Comparison of ENCODE assay signal across 34 cellular contexts in genomic region chr14:37745657-37746056, GRCh38.
"Had no signal": no experiment of that assay in that cellular context is flagged by ENCODE, and none has a peak within 500 bp of the region (broad histone marks: within the 10 kb centered on the region; RNA-seq: fewer than 3 reads in every experiment).

No MANE protein-coding gene starts in this region.

- H3K36me3 ChIP-seq: MG63 had no signal

- H3K4me3 ChIP-seq: MG63 had no signal

- H3K27me3 ChIP-seq: MG63 had no signal

- H3K9me3 ChIP-seq: MG63 had no signal

- DNase-seq: Karpas-422, Kasumi-1, MG63, MM.1S, MV-4-11, NCI-H1048, NCI-H1092, NCI-H1092 treated with DMSO at 0.1 percent for 48 hours, NCI-H1105, NCI-H1105 treated with DMSO at 0.1 percent for 48 hours, NCI-H1417, NCI-H1417 treated with DMSO at 0.1 percent for 48 hours, NCI-H1436, NCI-H1436 treated with DMSO at 0.1 percent for 48 hours, NCI-H146, NCI-H1694, NCI-H1694 treated with DMSO at 0.1 percent for 48 hours, NCI-H187, NCI-H187 treated with DMSO at 0.1 percent for 48 hours, NCI-H1930, NCI-H2029, NCI-H2029 treated with DMSO at 0.1 percent for 48 hours, NCI-H2081, NCI-H2081 treated with DMSO at 0.1 percent for 48 hours, NCI-H2107, NCI-H2171, NCI-H2171 treated with DMSO at 0.1 percent for 48 hours, NCI-H2227 treated with DMSO at 0.1 percent for 48 hours, NCI-H226, NCI-H345, NCI-H446, NCI-H446 treated with DMSO at 0.1 percent for 48 hours, NCI-H510A, NCI-H510A treated with DMSO at 0.1 percent for 48 hours had no signal
